In genomic region chr17:16304832-16305231, GRCh38 we compare ENCODE assay signal across 1 cellular context.
TF ChIP-seq lines count a peak whose summit lies in the region.

No MANE protein-coding gene starts in this region.

TF ChIP-seq in HCT116, 20 proteins besides CTCF, POLR2A, EP300 and RAD21 (continued from another document):
- no peak for TF ChIP-seq SRF (IDR thresholded peaks at IDR 0.05; ENCODE audit: low read depth)
- TF ChIP-seq, protein P1, sequence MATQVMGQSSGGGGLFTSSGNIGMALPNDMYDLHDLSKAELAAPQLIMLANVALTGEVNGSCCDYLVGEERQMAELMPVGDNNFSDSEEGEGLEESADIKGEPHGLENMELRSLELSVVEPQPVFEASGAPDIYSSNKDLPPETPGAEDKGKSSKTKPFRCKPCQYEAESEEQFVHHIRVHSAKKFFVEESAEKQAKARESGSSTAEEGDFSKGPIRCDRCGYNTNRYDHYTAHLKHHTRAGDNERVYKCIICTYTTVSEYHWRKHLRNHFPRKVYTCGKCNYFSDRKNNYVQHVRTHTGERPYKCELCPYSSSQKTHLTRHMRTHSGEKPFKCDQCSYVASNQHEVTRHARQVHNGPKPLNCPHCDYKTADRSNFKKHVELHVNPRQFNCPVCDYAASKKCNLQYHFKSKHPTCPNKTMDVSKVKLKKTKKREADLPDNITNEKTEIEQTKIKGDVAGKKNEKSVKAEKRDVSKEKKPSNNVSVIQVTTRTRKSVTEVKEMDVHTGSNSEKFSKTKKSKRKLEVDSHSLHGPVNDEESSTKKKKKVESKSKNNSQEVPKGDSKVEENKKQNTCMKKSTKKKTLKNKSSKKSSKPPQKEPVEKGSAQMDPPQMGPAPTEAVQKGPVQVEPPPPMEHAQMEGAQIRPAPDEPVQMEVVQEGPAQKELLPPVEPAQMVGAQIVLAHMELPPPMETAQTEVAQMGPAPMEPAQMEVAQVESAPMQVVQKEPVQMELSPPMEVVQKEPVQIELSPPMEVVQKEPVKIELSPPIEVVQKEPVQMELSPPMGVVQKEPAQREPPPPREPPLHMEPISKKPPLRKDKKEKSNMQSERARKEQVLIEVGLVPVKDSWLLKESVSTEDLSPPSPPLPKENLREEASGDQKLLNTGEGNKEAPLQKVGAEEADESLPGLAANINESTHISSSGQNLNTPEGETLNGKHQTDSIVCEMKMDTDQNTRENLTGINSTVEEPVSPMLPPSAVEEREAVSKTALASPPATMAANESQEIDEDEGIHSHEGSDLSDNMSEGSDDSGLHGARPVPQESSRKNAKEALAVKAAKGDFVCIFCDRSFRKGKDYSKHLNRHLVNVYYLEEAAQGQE (IDR thresholded peaks at IDR 0.05; ENCODE audit: low read depth) = no peak
